In the genomic region with DNA sequence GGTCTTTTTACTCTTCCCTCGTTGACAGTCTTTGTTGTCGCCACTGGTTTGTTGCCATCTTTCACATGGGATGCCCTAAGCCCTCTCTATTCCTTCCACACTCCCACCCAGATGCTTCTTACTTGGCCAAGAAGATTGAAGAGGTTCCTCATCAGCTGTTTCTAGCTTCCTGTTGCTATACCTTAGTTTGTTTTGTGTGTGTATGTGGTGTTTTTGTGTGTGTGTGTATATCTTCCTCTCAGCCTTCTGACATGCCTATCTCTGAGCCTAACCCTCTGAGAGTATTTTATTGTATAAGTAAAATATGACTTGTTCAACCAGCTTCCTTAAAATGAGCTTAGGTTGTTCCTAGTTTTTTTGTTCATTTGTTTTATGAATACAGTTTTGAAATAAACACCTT, we compare ENCODE assay signal across 16 cellular contexts. TPM values are rescaled to one million over a fixed set of nuclear protein-coding genes. Genes with fewer than 3 reads are reported as not detected.
"Had no signal": no experiment of that assay in that cellular context is flagged by ENCODE, and none has a peak within 500 bp of the region (broad histone marks: within the 10 kb centered on the region; RNA-seq: fewer than 3 reads in every experiment).

No MANE protein-coding gene starts in this region.

- H3K36me3 ChIP-seq: colonic mucosa, esophagus squamous epithelium, neutrophil, upper lobe of right lung had no signal

- H3K4me3 ChIP-seq: colonic mucosa, esophagus squamous epithelium, mucosa of descending colon, upper lobe of right lung had no signal

- H3K27ac ChIP-seq: colonic mucosa, esophagus squamous epithelium, foreskin keratinocyte, neutrophil, upper lobe of right lung had no signal

- FAIRE-seq: kidney, small intestine had no signal

- H3K4me1 ChIP-seq: colonic mucosa, esophagus squamous epithelium, foreskin keratinocyte, upper lobe of right lung had no signal

- H3K4me1 Mint-ChIP-seq: naive thymus-derived CD8-positive, alpha-beta T cell had no signal

- H3K9me3 ChIP-seq: colonic mucosa, esophagus squamous epithelium, mucosa of descending colon, neutrophil, upper lobe of right lung had no signal

- H3K4me3 Mint-ChIP-seq: naive thymus-derived CD8-positive, alpha-beta T cell had no signal

- H3K27me3 ChIP-seq: colonic mucosa, esophagus squamous epithelium, foreskin keratinocyte, neutrophil, upper lobe of right lung had no signal

- ATAC-seq: foreskin keratinocyte; left cardiac atrium; left ventricle myocardium superior; mucosa of descending colon; naive thymus-derived CD8-positive, alpha-beta T cell; upper lobe of right lung had no signal

- H3K27ac Mint-ChIP-seq: naive thymus-derived CD8-positive, alpha-beta T cell had no signal

- H3K36me3 Mint-ChIP-seq: naive thymus-derived CD8-positive, alpha-beta T cell had no signal

- DNase-seq: colonic mucosa; dermis blood vessel endothelial cell; esophagus squamous epithelium; foreskin keratinocyte; kidney; left cardiac atrium; left ventricle myocardium superior; mucosa of descending colon; naive thymus-derived CD8-positive, alpha-beta T cell; posterior cingulate gyrus; stimulated activated CD4-positive, alpha-beta T cell treated with anti-CD3 and anti-CD28 coated beads, Interleukin-2, amount 100 ng/mL, for 48 hours; stimulated activated naive CD4-positive, alpha-beta T cell treated with Interleukin-2 at 50 U/mL for 16 hours; upper lobe of right lung had no signal

RNA-seq across cellular contexts. Expression of gene ENPP1, which starts 35.9 kb away (rescaled TPM):
- polyA plus RNA-seq: naive thymus-derived CD8-positive, alpha-beta T cell; neural cell had no signal
